Comparison of ENCODE assay signal across 23 cellular contexts in genomic region chr2:175755169-175755568, GRCh38.
"Had no signal": no experiment of that assay in that cellular context is flagged by ENCODE, and none has a peak within 500 bp of the region (broad histone marks: within the 10 kb centered on the region; RNA-seq: fewer than 3 reads in every experiment).

No MANE protein-coding gene starts in this region.

- H3K9me3 ChIP-seq: heart right ventricle, pancreas, testis, tibial nerve, upper lobe of right lung, vagina had no signal

- H3K4me3 ChIP-seq: heart right ventricle, lung, pancreas, spleen, testis, tibial nerve, upper lobe of right lung, vagina had no signal

- H3K27ac ChIP-seq: heart right ventricle, pancreas, spleen, testis, tibial nerve, upper lobe of right lung, vagina had no signal

- ATAC-seq: esophagus mucosa; heart right ventricle; left cardiac atrium; left ventricle myocardium superior; pancreas; sciatic nerve; stimulated activated naive B cell treated with anti-CD40 and anti-IgM and Interleukin-4, amounts not matched to agents 10 μg/mL and 1 μg/mL and 100 μg/mL, for 72 hours; stimulated activated naive CD8-positive, alpha-beta T cell treated with anti-CD3 and anti-CD28 coated beads, Interleukin-15, amount 100 ng/mL, for 72 hours; upper lobe of right lung had no signal

- DNase-seq: effector memory CD4-positive, alpha-beta T cell; heart right ventricle; hypothalamus; kidney; left cardiac atrium; left ventricle myocardium superior; mesenchymal stem cell; naive B cell; occipital lobe; pancreas; retina; spleen; stimulated activated CD4-positive, alpha-beta T cell treated with anti-CD3 and anti-CD28 coated beads, Interleukin-2, amount 100 ng/mL, for 24 hours; stimulated activated CD4-positive, alpha-beta T cell treated with anti-CD3 and anti-CD28 coated beads, Interleukin-4, amount 100 ng/mL, for 4 hours; stimulated activated naive B cell treated with anti-CD40 and anti-IgM and Interleukin-4, amounts not matched to agents 10 μg/mL and 1 μg/mL and 100 μg/mL, for 72 hours; stimulated activated naive CD8-positive, alpha-beta T cell treated with anti-CD3 and anti-CD28 coated beads, Interleukin-15, amount 100 ng/mL, for 72 hours; testis; upper lobe of right lung had no signal

- H3K4me1 ChIP-seq: heart right ventricle, pancreas, spleen, testis, tibial nerve, upper lobe of right lung, vagina had no signal

- H3K27me3 ChIP-seq: heart right ventricle, pancreas, spleen, testis, tibial nerve, upper lobe of right lung, vagina had no signal

- H3K36me3 ChIP-seq: heart right ventricle, pancreas, spleen, tibial nerve, upper lobe of right lung, vagina had no signal
